1 cellular context compared by ENCODE assay signal in genomic region chr12:34051486-34051885, GRCh38.
TF ChIP-seq lines count a peak whose summit lies in the region.

No MANE protein-coding gene starts in this region.

TF ChIP-seq in K562, 482 proteins besides CTCF, POLR2A, EP300 and RAD21 (continued from another document):
- no peak for TF ChIP-seq SREBF1 (IDR thresholded peaks at IDR 0.05; ENCODE audit: borderline replicate concordance, low read depth, low read length)
- TF ChIP-seq ILK (tag; IDR thresholded peaks at IDR 0.05; ENCODE audit: borderline replicate concordance, low read depth): no peak
- TF ChIP-seq PML (IDR thresholded peaks at IDR 0.05; ENCODE audit: low read length): no peak
- no peak for TF ChIP-seq POLR2H (tag; IDR thresholded peaks at IDR 0.05; ENCODE audit: low read depth)
- TF ChIP-seq BDP1 (IDR thresholded peaks at IDR 0.05; ENCODE audit: insufficient read depth, insufficient read length): no peak
- TF ChIP-seq BRF1 (IDR thresholded peaks at IDR 0.05; ENCODE audit: borderline replicate concordance, extremely low read depth, insufficient read length): no peak
- TF ChIP-seq SPI1 (IDR thresholded peaks at IDR 0.05; ENCODE audit: borderline replicate concordance, low read depth, low read length): 0 out of 2 replicates have a peak, but pooled peaks have one; percentile 7
- TF ChIP-seq ZNF217 (CRISPR knock-in tag; IDR thresholded peaks at IDR 0.05): no peak
- no peak for TF ChIP-seq TRIM25 (IDR thresholded peaks at IDR 0.05; ENCODE audit: borderline replicate concordance)
